ENCODE assay signal across 8 cellular contexts in the genomic region with DNA sequence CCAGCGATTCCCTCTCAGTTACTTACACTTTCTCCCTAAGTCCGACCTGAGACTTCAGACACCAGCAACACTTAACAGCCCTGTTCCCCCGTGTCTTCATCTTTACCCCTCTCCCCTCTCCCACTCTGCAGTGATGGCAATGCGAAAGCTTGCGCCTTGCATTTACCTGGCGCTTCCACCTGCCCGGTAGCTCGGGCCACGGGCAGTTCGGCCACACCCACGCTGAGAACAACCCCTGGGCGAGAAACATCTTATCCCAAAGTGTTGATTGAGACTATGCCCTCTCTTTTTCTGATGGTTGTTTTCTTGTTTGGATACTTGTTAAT. TPM values are rescaled to one million over a fixed set of nuclear protein-coding genes. Genes with fewer than 3 reads are reported as not detected.
DNase-seq lines count a peak whose midpoint lies in the region; ATAC-seq and TF ChIP-seq lines count a peak whose summit lies in the region.

No MANE protein-coding gene starts in this region.

- peak; percentile 56 for DNase-seq in COLO668 (lab: John Stamatoyannopoulos, UW; ENCODE audit: unreplicated experiment)
- DNase-seq in HAP-1 (ENCODE audit: low spot score in 2 of 2): peak in 1 of 2 experiments; percentile 22
- DNase-seq in SK-N-MC (ENCODE audit: low read depth, low spot score): no peak
- no peak for DNase-seq in suprapubic skin (ENCODE audit: low spot score in 2 of 2)
- no peak for DNase-seq in NCI-H446 (lab: John Stamatoyannopoulos, UW)

- TF ChIP-seq EP300 in suprapubic skin (IDR thresholded peaks at IDR 0.05): no peak

- H3K9me3 ChIP-seq in HAP-1 (no peaks in the 10 kb centered on the region), SK-N-MC (ENCODE audit: low read depth, low read length) (no peaks in the 10 kb centered on the region), iPS-18a (ENCODE audit: control insufficient read depth, low read depth, low read length) (no peaks in the 10 kb centered on the region), suprapubic skin (no peaks in the 10 kb centered on the region)

- H3K27me3 ChIP-seq in HAP-1 (ENCODE audit: low read depth) (0 out of 2 replicates have a peak, but pooled peaks cover 3% of the 10 kb centered on the region), iPS-18a (ENCODE audit: control insufficient read depth, insufficient read depth, low read length) (no peaks in the 10 kb centered on the region), suprapubic skin (no peaks in the 10 kb centered on the region)

- TF ChIP-seq POLR2A in suprapubic skin (IDR thresholded peaks at IDR 0.05): no peak

- H3K4me1 ChIP-seq in HAP-1 (peaks cover 11% of the 10 kb centered on the region), iPS-18a (ENCODE audit: control insufficient read depth, low read depth, low read length) (peaks cover 11% of the 10 kb centered on the region), suprapubic skin (peaks cover 26% of the 10 kb centered on the region)

- no peak for ATAC-seq in HG03175 (IDR thresholded peaks at IDR 0.05; ENCODE audit: unreplicated experiment)
- ATAC-seq in HG03342 (IDR thresholded peaks at IDR 0.05; ENCODE audit: unreplicated experiment): no peak

- peak overlapping the region; percentile 77 for H3K9ac ChIP-seq in SK-N-MC (ENCODE audit: insufficient read length)
- peak overlapping the region; percentile 91 for H3K9ac ChIP-seq in iPS-18a (ENCODE audit: low read length)

- WGBS in suprapubic skin: under 1% methylated on average over 12 of the region's 12 CpGs

- H3K27ac ChIP-seq in SK-N-MC (no peak overlapping the region), iPS-18a (ENCODE audit: low read length) (peak overlapping the region; percentile 19), suprapubic skin (peak overlapping the region; percentile 76)

- H3K4me3 ChIP-seq in HAP-1: peak overlapping the region; percentile 84
- H3K4me3 ChIP-seq in SK-N-MC: peak overlapping the region; percentile 93
- H3K4me3 ChIP-seq in iPS-18a (ENCODE audit: low read length): peak overlapping the region; percentile 88
- peak overlapping the region; percentile 72 for H3K4me3 ChIP-seq in suprapubic skin

- no peak for TF ChIP-seq CTCF in suprapubic skin (IDR thresholded peaks at IDR 0.05)

- in situ Hi-C loops in HAP-1 (cut with MboI; ENCODE audit: low sequenced_read_pairs): no loop called here

- peaks cover 12% of the 10 kb centered on the region; the same call in 1 of the 2 replicates for H3K36me3 ChIP-seq in HAP-1 (replicated peaks)
- peaks cover 20% of the 10 kb centered on the region for H3K36me3 ChIP-seq in SK-N-MC (ENCODE audit: insufficient read depth, low read length)
- H3K36me3 ChIP-seq in iPS-18a (ENCODE audit: control insufficient read depth, low read depth, low read length): peaks cover 22% of the 10 kb centered on the region
- peaks cover 12% of the 10 kb centered on the region for H3K36me3 ChIP-seq in suprapubic skin

RNA-seq across cellular contexts. Expression of gene DNAJC10, which starts 0.6 kb away (rescaled TPM):
- total RNA-seq in suprapubic skin: 10 to 100 TPM; 25.5 to 33.4 (median 29.0) TPM
